In genomic region chr4:24582235-24582863, GRCh38 we compare ENCODE assay signal across 7 cellular contexts. TPM values are rescaled to one million over a fixed set of nuclear protein-coding genes. Genes with fewer than 3 reads are reported as not detected.
DNase-seq lines count a peak whose midpoint lies in the region; TF ChIP-seq lines count a peak whose summit lies in the region.

No MANE protein-coding gene starts in this region.

- POLR2A ChIA-PET in HEK293 (lab: Yijun Ruan, JAX): no interaction called here

- H3K4me3 ChIP-seq in HEK293 (ENCODE audit: low read depth, low read length): peak overlapping the region; percentile 97
- peak overlapping the region; percentile 97 for H3K4me3 ChIP-seq in WERI-Rb-1 (ENCODE audit: low read depth, low read length)
- H3K4me3 ChIP-seq in cardiac muscle cell: peak overlapping the region; percentile 78
- H3K4me3 ChIP-seq in skin epidermis: peak overlapping the region; percentile 71 to 100 (median 97)

- DNase-seq in WERI-Rb-1 (peak; percentile 19), cardiac muscle cell (ENCODE audit: low read depth in 1 of 2, low spot score in 1 of 2) (peak in 1 of 2 donors; percentile 10), pons (ENCODE audit: low spot score) (no peak), NCI-H1436 (lab: John Stamatoyannopoulos, UW) (no peak)
- DNase-seq in activated CD8-positive, alpha-beta memory T cell treated with anti-CD3 and anti-CD28 coated beads, Interleukin-2, amount 50 U/mL, for 48 hours: no peak

- CTCF ChIA-PET in HEK293 (lab: Yijun Ruan, JAX): interaction anchor here (0.6 kb wide), 1 partner anchor 199 kb away, joined by 4 read pairs; no protein-coding TSS in a partner anchor

- H3K4me1 ChIP-seq in HEK293 (ENCODE audit: control insufficient read depth, insufficient read depth, low read length): no peaks in the 10 kb centered on the region
- H3K4me1 ChIP-seq in cardiac muscle cell (ENCODE audit: low read depth): peaks cover 14% of the 10 kb centered on the region

- peaks cover 7 to 47% of the 10 kb centered on the region in 2 experiments; a peak in 2 of 3 replicates for H3K36me3 ChIP-seq in HEK293 (ENCODE audit: control insufficient read depth in 2 of 2, insufficient read depth in 1 of 2, low read length in 2 of 2)
- peaks cover 58% of the 10 kb centered on the region for H3K36me3 ChIP-seq in WERI-Rb-1
- H3K36me3 ChIP-seq in cardiac muscle cell: no peaks in the 10 kb centered on the region

- H3K27me3 ChIP-seq in WERI-Rb-1 (ENCODE audit: insufficient read depth, low read depth, severe bottlenecking) (no peaks in the 10 kb centered on the region), cardiac muscle cell (no peaks in the 10 kb centered on the region)

- no peaks in the 10 kb centered on the region for H3K9me3 ChIP-seq in HEK293 (ENCODE audit: control insufficient read depth, insufficient read depth, low read depth, low read length)
- H3K9me3 ChIP-seq in WERI-Rb-1 (ENCODE audit: severe bottlenecking): no peaks in the 10 kb centered on the region
- H3K9me3 ChIP-seq in cardiac muscle cell (ENCODE audit: low read depth): no peaks in the 10 kb centered on the region

- TF ChIP-seq CTCF in HEK293 (tag by site-specific recombination; IDR thresholded peaks at IDR 0.05) (no peak), WERI-Rb-1 (IDR thresholded peaks at IDR 0.05; ENCODE audit: low read depth, low read length) (no peak), cardiac muscle cell (IDR thresholded peaks at IDR 0.05; ENCODE audit: low read depth, low read length) (no peak)

- H3K27ac ChIP-seq in HEK293 (ENCODE audit: extremely low read depth, low read depth, low read length): no peak overlapping the region
- peak overlapping the region; percentile 99 for H3K27ac ChIP-seq in WERI-Rb-1
- peak overlapping the region; percentile 24 for H3K27ac ChIP-seq in cardiac muscle cell
- H3K27ac ChIP-seq in skin epidermis: peak overlapping the region in 7 of 21 experiments; percentile 21 to 99 (median 98)

TF ChIP-seq in HEK293, 187 proteins besides CTCF, POLR2A, EP300 and RAD21 (continues in another document):
- TF ChIP-seq ZNF692 (tag by site-specific recombination; IDR thresholded peaks at IDR 0.05): 0 out of 2 replicates have a peak, but pooled peaks have one; percentile 32
- TF ChIP-seq ZNF624 (tag by site-specific recombination; IDR thresholded peaks at IDR 0.05): no peak
- 0 out of 2 replicates have a peak, but pooled peaks have one; percentile 16 for TF ChIP-seq PRDM6 (tag by site-specific recombination; IDR thresholded peaks at IDR 0.05)
- TF ChIP-seq ZNF169 (tag by site-specific recombination; IDR thresholded peaks at IDR 0.05): no peak
- TF ChIP-seq ZNF600 (tag by site-specific recombination; IDR thresholded peaks at IDR 0.05): peak; percentile 43; the same call in 1 of the 2 replicates
- TF ChIP-seq ZNF266 (tag by site-specific recombination; IDR thresholded peaks at IDR 0.05; ENCODE audit: low read depth): no peak
- TF ChIP-seq ZNF398 (tag by site-specific recombination; IDR thresholded peaks at IDR 0.05): no peak
- TF ChIP-seq KLF16 (tag by site-specific recombination; IDR thresholded peaks at IDR 0.05): no peak
- TF ChIP-seq ZNF610 (tag by site-specific recombination; IDR thresholded peaks at IDR 0.05; ENCODE audit: borderline replicate concordance): no peak
- TF ChIP-seq, protein P1, sequence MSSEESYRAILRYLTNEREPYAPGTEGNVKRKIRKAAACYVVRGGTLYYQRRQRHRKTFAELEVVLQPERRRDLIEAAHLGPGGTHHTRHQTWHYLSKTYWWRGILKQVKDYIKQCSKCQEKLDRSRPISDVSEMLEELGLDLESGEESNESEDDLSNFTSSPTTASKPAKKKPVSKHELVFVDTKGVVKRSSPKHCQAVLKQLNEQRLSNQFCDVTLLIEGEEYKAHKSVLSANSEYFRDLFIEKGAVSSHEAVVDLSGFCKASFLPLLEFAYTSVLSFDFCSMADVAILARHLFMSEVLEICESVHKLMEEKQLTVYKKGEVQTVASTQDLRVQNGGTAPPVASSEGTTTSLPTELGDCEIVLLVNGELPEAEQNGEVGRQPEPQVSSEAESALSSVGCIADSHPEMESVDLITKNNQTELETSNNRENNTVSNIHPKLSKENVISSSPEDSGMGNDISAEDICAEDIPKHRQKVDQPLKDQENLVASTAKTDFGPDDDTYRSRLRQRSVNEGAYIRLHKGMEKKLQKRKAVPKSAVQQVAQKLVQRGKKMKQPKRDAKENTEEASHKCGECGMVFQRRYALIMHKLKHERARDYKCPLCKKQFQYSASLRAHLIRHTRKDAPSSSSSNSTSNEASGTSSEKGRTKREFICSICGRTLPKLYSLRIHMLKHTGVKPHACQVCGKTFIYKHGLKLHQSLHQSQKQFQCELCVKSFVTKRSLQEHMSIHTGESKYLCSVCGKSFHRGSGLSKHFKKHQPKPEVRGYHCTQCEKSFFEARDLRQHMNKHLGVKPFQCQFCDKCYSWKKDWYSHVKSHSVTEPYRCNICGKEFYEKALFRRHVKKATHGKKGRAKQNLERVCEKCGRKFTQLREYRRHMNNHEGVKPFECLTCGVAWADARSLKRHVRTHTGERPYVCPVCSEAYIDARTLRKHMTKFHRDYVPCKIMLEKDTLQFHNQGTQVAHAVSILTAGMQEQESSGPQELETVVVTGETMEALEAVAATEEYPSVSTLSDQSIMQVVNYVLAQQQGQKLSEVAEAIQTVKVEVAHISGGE (tag by site-specific recombination; conservative IDR thresholded peaks at IDR 0.05; ENCODE audit: low read depth): peak; percentile 90
- TF ChIP-seq, protein P2, sequence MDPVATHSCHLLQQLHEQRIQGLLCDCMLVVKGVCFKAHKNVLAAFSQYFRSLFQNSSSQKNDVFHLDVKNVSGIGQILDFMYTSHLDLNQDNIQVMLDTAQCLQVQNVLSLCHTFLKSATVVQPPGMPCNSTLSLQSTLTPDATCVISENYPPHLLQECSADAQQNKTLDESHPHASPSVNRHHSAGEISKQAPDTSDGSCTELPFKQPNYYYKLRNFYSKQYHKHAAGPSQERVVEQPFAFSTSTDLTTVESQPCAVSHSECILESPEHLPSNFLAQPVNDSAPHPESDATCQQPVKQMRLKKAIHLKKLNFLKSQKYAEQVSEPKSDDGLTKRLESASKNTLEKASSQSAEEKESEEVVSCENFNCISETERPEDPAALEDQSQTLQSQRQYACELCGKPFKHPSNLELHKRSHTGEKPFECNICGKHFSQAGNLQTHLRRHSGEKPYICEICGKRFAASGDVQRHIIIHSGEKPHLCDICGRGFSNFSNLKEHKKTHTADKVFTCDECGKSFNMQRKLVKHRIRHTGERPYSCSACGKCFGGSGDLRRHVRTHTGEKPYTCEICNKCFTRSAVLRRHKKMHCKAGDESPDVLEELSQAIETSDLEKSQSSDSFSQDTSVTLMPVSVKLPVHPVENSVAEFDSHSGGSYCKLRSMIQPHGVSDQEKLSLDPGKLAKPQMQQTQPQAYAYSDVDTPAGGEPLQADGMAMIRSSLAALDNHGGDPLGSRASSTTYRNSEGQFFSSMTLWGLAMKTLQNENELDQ (tag by site-specific recombination; IDR thresholded peaks at IDR 0.05; ENCODE audit: low read depth): no peak
- TF ChIP-seq KLF10 (tag by site-specific recombination; IDR thresholded peaks at IDR 0.05): no peak
- no peak for TF ChIP-seq ZNF362 (tag by site-specific recombination; IDR thresholded peaks at IDR 0.05)

RNA-seq across cellular contexts. Expression of gene DHX15, which starts 2.0 kb away (rescaled TPM):
- total RNA-seq in cardiac muscle cell: 81.1 and 109 TPM in 2 replicates
- polyA plus RNA-seq in cardiac muscle cell: 78.4 and 115 TPM in 2 replicates
